3 cellular contexts compared by ENCODE assay signal in genomic region chr16:55107851-55108250, GRCh38.
A peak's percentile ranks its signal among the peaks of the same experiment; 100 is the strongest.
TF ChIP-seq lines count a peak whose summit lies in the region.

No MANE protein-coding gene starts in this region.

TF ChIP-seq in H1, 55 proteins besides CTCF, POLR2A, EP300 and RAD21 (continues in another document):
- TF ChIP-seq RFX5 (IDR thresholded peaks at IDR 0.05; ENCODE audit: borderline replicate concordance, low read depth, low read length), result no peak
- TF ChIP-seq CBX5 (IDR thresholded peaks at IDR 0.05; ENCODE audit: low read depth, low read length), result no peak
- no peak for TF ChIP-seq JUND (IDR thresholded peaks at IDR 0.05; ENCODE audit: low read length)
- no peak for TF ChIP-seq NANOG (IDR thresholded peaks at IDR 0.05; ENCODE audit: insufficient read depth, low read depth, low read length, poor library complexity, severe bottlenecking)
- no peak for TF ChIP-seq CTBP2 (IDR thresholded peaks at IDR 0.05; ENCODE audit: borderline replicate concordance, insufficient read depth, insufficient read length, low read length)
- no peak for TF ChIP-seq KDM1A (IDR thresholded peaks at IDR 0.05; ENCODE audit: borderline replicate concordance, low read length)
- no peak for TF ChIP-seq BRCA1 (IDR thresholded peaks at IDR 0.05; ENCODE audit: low read depth, low read length)
- TF ChIP-seq GTF2F1 (IDR thresholded peaks at IDR 0.05; ENCODE audit: borderline replicate concordance, low read depth, low read length), result no peak
- no peak for TF ChIP-seq NRF1 (IDR thresholded peaks at IDR 0.05; ENCODE audit: low read depth, low read length)

TF ChIP-seq in HepG2, 621 proteins besides CTCF, POLR2A, EP300 and RAD21:
- TF ChIP-seq ZFP36L2 (CRISPR knock-in tag; IDR thresholded peaks at IDR 0.05) (no peak), HDAC6 (IDR thresholded peaks at IDR 0.05; ENCODE audit: low read depth, low read length) (no peak), CEBPB (IDR thresholded peaks at IDR 0.05; ENCODE audit: borderline replicate concordance, low read depth, low read length) (peak; percentile 13; the same call in 1 of the 2 replicates), HNF4A (CRISPR knock-in tag; IDR thresholded peaks at IDR 0.05) (0 out of 2 replicates have a peak, but pooled peaks have one; percentile 6)
TF ChIP-seq in HepG2: peak in this region for 2.

TF ChIP-seq in GM12891, 5 proteins besides CTCF, POLR2A, EP300 and RAD21:
- no peak for TF ChIP-seq SPI1 (IDR thresholded peaks at IDR 0.05; ENCODE audit: low read depth, low read length)
